In the genomic region with DNA sequence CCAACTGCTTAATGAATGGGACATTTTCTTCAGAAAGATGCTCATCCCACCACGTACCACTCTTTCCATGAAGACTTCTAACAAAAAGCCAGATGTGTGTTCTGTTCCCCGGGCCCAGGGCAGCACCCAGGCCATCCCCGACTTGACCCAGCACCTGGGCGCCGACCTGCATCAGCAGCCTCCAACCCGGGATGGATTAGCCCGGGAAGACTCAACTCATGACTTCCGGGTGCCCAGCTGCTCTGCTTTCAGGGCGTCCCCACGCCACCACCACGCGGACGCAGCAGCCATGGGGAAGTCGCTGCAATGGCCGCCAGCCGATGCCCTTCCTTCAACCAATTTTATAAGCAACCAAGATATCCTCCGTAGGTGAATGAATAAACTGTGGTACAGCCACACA, we compare ENCODE assay signal across 30 cellular contexts.
"Had no signal": no experiment of that assay in that cellular context is flagged by ENCODE, and none has a peak within 500 bp of the region (broad histone marks: within the 10 kb centered on the region; RNA-seq: fewer than 3 reads in every experiment).

No MANE protein-coding gene starts in this region.

- H3K4me3 ChIP-seq: adrenal gland, ascending aorta, cardiac muscle cell had no signal

- H3K9me3 ChIP-seq: adrenal gland, ascending aorta had no signal

- H3K36me3 ChIP-seq: adrenal gland, ascending aorta, cardiac muscle cell had no signal

- ATAC-seq: activated CD8-positive, alpha-beta T cell treated with anti-CD3 and anti-CD28 coated beads for 36 hours; activated naive CD4-positive, alpha-beta T cell treated with anti-CD3 and anti-CD28 coated beads, Interleukin-2, amount 50 U/mL, for 72 hours; activated T-cell treated with anti-CD3 and anti-CD28 coated beads, Interleukin-2, amount 50 U/mL, for 4 hours; activated T-cell treated with anti-CD3 and anti-CD28 coated beads, Interleukin-2, amount 50 U/mL, for 72 hours; activated T-helper 17 cell treated with anti-CD3 and anti-CD28 coated beads, Interleukin-2, amount 50 U/mL, for 72 hours had no signal

- H3K27me3 ChIP-seq: adrenal gland, ascending aorta, cardiac muscle cell had no signal

- DNase-seq: activated B cell treated with CpG ODN at 0.5 μM for 24 hours; activated CD4-positive, alpha-beta memory T cell treated with anti-CD3 and anti-CD28 coated beads for 36 hours; activated CD4-positive, alpha-beta T cell treated with anti-CD3 and anti-CD28 coated beads for 4 hours; activated CD4-positive, alpha-beta T cell treated with anti-CD3 and anti-CD28 coated beads, Interleukin-2, amount 10 ng/mL, durations not matched to agents 24 days and 14 days; activated CD4-positive, alpha-beta T cell treated with anti-CD3 and anti-CD28 coated beads, Interleukin-2, amount 50 U/mL, for 1 hour; activated CD4-positive, alpha-beta T cell treated with anti-CD3 and anti-CD28 coated beads, Interleukin-2, amount 50 U/mL, for 4 hours; activated CD4-positive, CD25-positive, alpha-beta regulatory T cell treated with anti-CD3 and anti-CD28 coated beads, Interleukin-2, amount 50 U/mL, for 72 hours; activated CD8-positive, alpha-beta memory T cell treated with anti-CD3 and anti-CD28 coated beads, Interleukin-2, amount 50 U/mL, for 4 hours; activated CD8-positive, alpha-beta T cell treated with anti-CD3 and anti-CD28 coated beads for 36 hours; activated effector memory CD4-positive, alpha-beta T cell treated with anti-CD3 and anti-CD28 coated beads, Interleukin-2, amount 50 U/mL, for 16 hours; activated naive CD4-positive, alpha-beta T cell; activated naive CD4-positive, alpha-beta T cell treated with anti-CD3 and anti-CD28 coated beads for 36 hours; activated naive CD4-positive, alpha-beta T cell treated with anti-CD3 and anti-CD28 coated beads, Interleukin-2, amount 50 U/mL, for 16 hours; activated naive CD8-positive, alpha-beta T cell treated with anti-CD3 and anti-CD28 coated beads for 36 hours; activated T-cell treated with anti-CD3 and anti-CD28 coated beads for 4 hours; activated T-cell treated with anti-CD3 and anti-CD28 coated beads, Interleukin-2, amount 50 U/mL, for 1 hour; activated T-cell treated with anti-CD3 and anti-CD28 coated beads, Interleukin-2, amount 50 U/mL, for 4 hours; activated T-cell treated with anti-CD3 and anti-CD28 coated beads, Interleukin-2, amount 50 U/mL, for 72 hours; adrenal gland; amniotic stem cell; caudate nucleus; cerebellar nuclear complex; T-helper 1 cell; T-helper 2 cell; T-helper 9 cell had no signal

- H3K4me1 ChIP-seq: adrenal gland, ascending aorta had no signal

- H3K27ac ChIP-seq: adrenal gland, ascending aorta, cardiac muscle cell, VCaP had no signal
